Comparison of ENCODE assay signal across 21 cellular contexts in the genomic region with DNA sequence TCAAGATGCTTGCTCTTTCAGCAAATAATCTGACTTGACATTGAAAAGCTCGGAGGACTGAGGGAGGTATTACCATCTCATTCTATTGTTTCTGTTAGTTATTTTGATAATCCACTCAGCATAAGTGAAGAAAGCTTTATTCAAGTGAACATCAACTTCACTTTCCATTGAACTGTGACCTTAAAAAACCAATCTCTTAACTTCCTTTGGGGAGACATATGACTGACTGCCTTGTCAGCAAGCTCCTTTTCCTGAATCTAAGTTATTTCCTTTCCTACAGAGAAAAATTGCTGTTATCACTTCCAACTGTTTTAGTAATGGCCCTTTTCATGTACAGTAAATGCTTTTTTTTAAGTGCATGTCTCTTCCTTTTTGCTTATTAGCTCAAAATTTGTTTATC.
"Had no signal": no experiment of that assay in that cellular context is flagged by ENCODE, and none has a peak within 500 bp of the region (broad histone marks: within the 10 kb centered on the region; RNA-seq: fewer than 3 reads in every experiment).

No MANE protein-coding gene starts in this region.

- H3K36me3 Mint-ChIP-seq: brain; stimulated activated effector memory CD8-positive, alpha-beta T cell treated with anti-CD3 and anti-CD28 coated beads, Interleukin-12 subunit alpha, Interleukin-12 subunit beta, amount 100 ng/mL, for 72 hours; T-cell; type B pancreatic cell had no signal

- H3K9me3 Mint-ChIP-seq: activated naive CD4-positive, alpha-beta T cell treated with anti-CD3 and anti-CD28 coated beads for 36 hours; activated T-cell treated with anti-CD3 and anti-CD28 coated beads, Interleukin-2, amount 50 U/mL, for 4 hours; brain; central memory CD8-positive, alpha-beta T cell; nephron progenitor cell; stimulated activated effector memory CD8-positive, alpha-beta T cell treated with anti-CD3 and anti-CD28 coated beads, Interleukin-12 subunit alpha, Interleukin-12 subunit beta, amount 100 ng/mL, for 72 hours; T-cell had no signal

- H3K4me3 Mint-ChIP-seq: activated naive CD4-positive, alpha-beta T cell treated with anti-CD3 and anti-CD28 coated beads for 36 hours; activated T-cell treated with anti-CD3 and anti-CD28 coated beads, Interleukin-2, amount 50 U/mL, for 4 hours; brain; central memory CD8-positive, alpha-beta T cell; nephron progenitor cell; stimulated activated effector memory CD8-positive, alpha-beta T cell treated with anti-CD3 and anti-CD28 coated beads, Interleukin-12 subunit alpha, Interleukin-12 subunit beta, amount 100 ng/mL, for 72 hours; T-cell; type B pancreatic cell had no signal

- DNase-seq: activated CD4-positive, alpha-beta T cell treated with anti-CD3 and anti-CD28 coated beads, Interleukin-2, amount 50 U/mL, for 1 hour; activated CD8-positive, alpha-beta memory T cell treated with anti-CD3 and anti-CD28 coated beads, Interleukin-2, amount 50 U/mL, for 4 hours; activated naive CD4-positive, alpha-beta T cell treated with anti-CD3 and anti-CD28 coated beads for 36 hours; activated T-cell treated with anti-CD3 and anti-CD28 coated beads, Interleukin-2, amount 50 U/mL, for 4 hours; anterior cingulate cortex; esophagus squamous epithelium; mammary epithelial cell; nephron progenitor cell; occipital lobe; right cardiac atrium; stimulated activated CD4-positive, alpha-beta T cell treated with anti-CD3 and anti-CD28 coated beads, Interleukin-4, amount 100 ng/mL, for 24 hours; T-cell; testis had no signal

- H3K27me3 ChIP-seq: esophagus squamous epithelium, testis had no signal

- ATAC-seq: activated CD4-positive, CD25-positive, alpha-beta regulatory T cell treated with anti-CD3 and anti-CD28 coated beads, Interleukin-2, amount 50 U/mL, for 24 hours; activated T-cell treated with anti-CD3 and anti-CD28 coated beads, Interleukin-2, amount 50 U/mL, for 4 hours; stimulated activated effector memory CD8-positive, alpha-beta T cell treated with anti-CD3 and anti-CD28 coated beads, Interleukin-12 subunit alpha, Interleukin-12 subunit beta, amount 100 ng/mL, for 72 hours; T-cell had no signal

- H3K4me1 Mint-ChIP-seq: central memory CD8-positive, alpha-beta T cell; stimulated activated effector memory CD8-positive, alpha-beta T cell treated with anti-CD3 and anti-CD28 coated beads, Interleukin-12 subunit alpha, Interleukin-12 subunit beta, amount 100 ng/mL, for 72 hours had no signal

- H3K27ac Mint-ChIP-seq: activated naive CD4-positive, alpha-beta T cell treated with anti-CD3 and anti-CD28 coated beads for 36 hours; brain; nephron progenitor cell; progenitor cell of endocrine pancreas; stimulated activated effector memory CD8-positive, alpha-beta T cell treated with anti-CD3 and anti-CD28 coated beads, Interleukin-12 subunit alpha, Interleukin-12 subunit beta, amount 100 ng/mL, for 72 hours; T-cell; type B pancreatic cell had no signal

- H3K27ac ChIP-seq: coronary artery, esophagus squamous epithelium, testis had no signal

- H3K27me3 Mint-ChIP-seq: progenitor cell of endocrine pancreas, type B pancreatic cell had no signal

- H3K36me3 ChIP-seq: esophagus squamous epithelium had no signal

- H3K9me3 ChIP-seq: esophagus squamous epithelium, testis had no signal

- H3K4me3 ChIP-seq: coronary artery, esophagus squamous epithelium, smooth muscle cell, testis had no signal
